ENCODE assay signal across 9 cellular contexts in the genomic region with DNA sequence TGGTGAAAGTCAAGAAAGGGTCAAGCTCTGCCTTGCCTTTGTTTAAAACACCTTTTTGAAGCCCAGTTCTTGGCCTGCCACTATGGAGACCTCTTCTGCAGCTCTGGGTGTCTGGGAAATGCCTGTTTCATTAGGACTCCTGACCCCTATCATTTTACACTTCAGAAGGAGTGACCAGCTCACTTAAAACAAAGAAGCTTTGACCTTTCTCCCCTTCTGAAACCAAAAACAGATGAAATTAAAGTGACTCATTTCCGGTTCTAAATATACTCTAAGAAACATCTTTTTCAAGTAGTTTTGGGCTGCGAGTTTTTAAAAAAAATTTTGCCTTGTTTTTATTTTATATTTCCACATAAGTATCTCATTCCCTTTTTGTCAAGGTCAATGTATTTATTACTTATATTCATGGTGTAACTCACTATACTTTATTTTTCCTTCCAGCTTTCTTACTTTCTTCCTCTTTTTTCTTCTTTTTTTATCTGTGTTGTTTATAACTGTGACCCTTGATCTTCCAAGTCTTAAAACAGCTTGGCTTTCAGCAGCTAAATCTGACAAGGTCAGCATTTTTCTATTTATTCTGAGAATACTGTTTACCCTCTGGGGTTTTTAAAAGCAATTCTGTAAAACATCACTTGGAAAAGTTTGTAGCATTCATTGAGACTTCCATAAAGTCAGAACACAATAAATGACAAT.
DNase-seq lines count a peak whose midpoint lies in the region; ATAC-seq and TF ChIP-seq lines count a peak whose summit lies in the region.
"Had no signal": no experiment of that assay in that cellular context is flagged by ENCODE, and none has a peak within 500 bp of the region (broad histone marks: within the 10 kb centered on the region; RNA-seq: fewer than 3 reads in every experiment).

No MANE protein-coding gene starts in this region.

- DNase-seq in RKO (ENCODE audit: low spot score), result peak; percentile 9
- DNase-seq in myocyte (ENCODE audit: low read depth), result peak; percentile 69
- no peak for DNase-seq in stimulated activated CD4-positive, alpha-beta T cell treated with anti-CD3 and anti-CD28 coated beads, Interleukin-4, amount 100 ng/mL, for 4 hours
- DNase-seq in NCI-H524 (lab: John Stamatoyannopoulos, UW), result no peak
- DNase-seq in stimulated activated CD4-positive, alpha-beta T cell treated with anti-CD3 and anti-CD28 coated beads, Interleukin-4, amount 100 ng/mL, for 24 hours, result no peak
- DNase-seq in dorsolateral prefrontal cortex, result no peak

- no peak for TF ChIP-seq CTCF in dorsolateral prefrontal cortex (IDR thresholded peaks at IDR 0.05 in 54 of 56, conservative IDR thresholded peaks at IDR 0.05 in 2 of 56; ENCODE audit: low read depth in 1 of 56, partially characterized antibody in 56 of 56)

- intact Hi-C loops in dorsolateral prefrontal cortex (cut with DNase I), result no loop called here

- ATAC-seq in GM18511 (IDR thresholded peaks at IDR 0.05; ENCODE audit: unreplicated experiment) (peak; percentile 80), HG02678 (IDR thresholded peaks at IDR 0.05; ENCODE audit: unreplicated experiment) (peak; percentile 72)

- H3K27ac ChIP-seq in dorsolateral prefrontal cortex, result peak overlapping the region in 2 of 59 donors; percentile 21 to 50
- H3K27ac ChIP-seq: neutrophil had no signal

- H3K27me3 ChIP-seq in dorsolateral prefrontal cortex, result peaks cover 0 to 2% (median 0%) of the 10 kb centered on the region in 45 donors
- H3K27me3 ChIP-seq: neutrophil had no signal

- no peak overlapping the region for H3K4me3 ChIP-seq in dorsolateral prefrontal cortex

Comparison
In these comparisons a context has a peak if more than half of its experiments do, and no peak if none do; other contexts are left out.
1. DNase-seq: peak in RKO (single experiment) and myocyte (single experiment); none in stimulated activated CD4-positive, alpha-beta T cell treated with anti-CD3 and anti-CD28 coated beads, Interleukin-4, amount 100 ng/mL, for 4 hours (0 of 2), NCI-H524 (0 of 2), stimulated activated CD4-positive, alpha-beta T cell treated with anti-CD3 and anti-CD28 coated beads, Interleukin-4, amount 100 ng/mL, for 24 hours (single experiment) and dorsolateral prefrontal cortex (0 of 10).